In the genomic region with DNA sequence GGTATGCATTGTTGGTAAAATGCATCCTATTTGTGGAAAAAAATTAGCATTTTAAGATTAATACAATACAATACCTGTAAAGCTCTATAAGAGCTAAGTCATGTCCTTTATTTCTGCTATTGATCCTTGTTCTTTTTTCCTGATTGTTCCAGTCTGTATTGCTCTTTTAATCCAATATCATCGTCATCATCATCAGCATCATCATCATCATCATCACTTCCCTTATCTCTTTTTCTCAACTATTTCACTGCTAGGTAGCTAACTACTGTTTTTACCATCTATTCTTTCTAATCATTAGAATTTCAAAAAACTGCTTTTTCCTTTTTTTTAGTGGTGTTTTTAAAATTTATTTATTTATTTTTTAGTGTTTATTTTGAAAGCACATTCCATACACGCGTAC, we compare ENCODE assay signal across 17 cellular contexts.
DNase-seq lines count a peak whose midpoint lies in the region; ATAC-seq, FAIRE-seq and TF ChIP-seq lines count a peak whose summit lies in the region.
"Had no signal": no experiment of that assay in that cellular context is flagged by ENCODE, and none has a peak within 500 bp of the region (broad histone marks: within the 10 kb centered on the region; RNA-seq: fewer than 3 reads in every experiment).

No MANE protein-coding gene starts in this region.

- H3K4me3 ChIP-seq in HEK293 (ENCODE audit: low read depth, low read length) (no peak overlapping the region), mesenchymal stem cell (ENCODE audit: insufficient read depth in 1 of 2, low read depth in 1 of 2, low read length in 2 of 2) (no peak overlapping the region)
- no peak overlapping the region for H3K4me3 ChIP-seq in CD8-positive, alpha-beta T cell (ENCODE audit: low read depth, low read length)
- H3K4me3 ChIP-seq: GM12878, HAP-1 had no signal

- peak; percentile 32 for FAIRE-seq in A204.1 (lab: Jason Lieb, UNC)
- FAIRE-seq: G401.6, GM12878, H54 had no signal

- H3K14ac ChIP-seq in mesenchymal stem cell (ENCODE audit: low read length in 2 of 2), result no peak overlapping the region

- TF ChIP-seq CTCF in HEK293 (tag by site-specific recombination; IDR thresholded peaks at IDR 0.05) (no peak), nephron progenitor cell (IDR thresholded peaks at IDR 0.05) (no peak)
- no peak for TF ChIP-seq CTCF in CD8-positive, alpha-beta T cell (IDR thresholded peaks at IDR 0.05)

- CTCF ChIA-PET in HEK293 (lab: Yijun Ruan, JAX), result interaction anchor here (0.6 to 17.6 kb wide), 7 partner anchors 8 to 456 kb away, joined by 3 to 264 read pairs (median 4); partner anchors contain the start of gene DNMBP
- CTCF ChIA-PET in CD8-positive, alpha-beta T cell (lab: Charles Lee), result interaction anchor here (1.2 to 2.4 kb wide), 3 partner anchors 8 to 192 kb away, joined by 8 to 10 read pairs (median 9); partner anchors contain the start of gene DNMBP
- CTCF ChIA-PET in activated CD4-positive, alpha-beta memory T cell treated with anti-CD3 and anti-CD28 coated beads, Interleukin-2, amount 10 ng/mL, durations not matched to agents 7 days and 5 days (lab: Charles Lee), result interaction anchor here (0.6 to 12.7 kb wide), 4 partner anchors 9 to 192 kb away, joined by 3 to 163 read pairs (median 4); no protein-coding TSS in a partner anchor

- no peak overlapping the region for H2BK120ac ChIP-seq in mesenchymal stem cell (ENCODE audit: low read depth, low read length)

- no peak overlapping the region for H2BK5ac ChIP-seq in mesenchymal stem cell (ENCODE audit: low read depth, low read length, poor library complexity, severe bottlenecking)

- H3K9me3 ChIP-seq in HEK293 (ENCODE audit: control insufficient read depth, insufficient read depth, low read depth, low read length) (no peaks in the 10 kb centered on the region), mesenchymal stem cell (ENCODE audit: control insufficient read depth, low read length) (no peaks in the 10 kb centered on the region)
- H3K9me3 ChIP-seq in CD8-positive, alpha-beta T cell (ENCODE audit: low read length), result no peaks in the 10 kb centered on the region
- H3K9me3 ChIP-seq: Caco-2, HAP-1 had no signal

- no peaks in the 10 kb centered on the region for H3K36me3 ChIP-seq in HEK293 (ENCODE audit: control insufficient read depth in 2 of 2, insufficient read depth in 1 of 2, low read length in 2 of 2)
- H3K36me3 ChIP-seq in mesenchymal stem cell (ENCODE audit: control insufficient read depth in 1 of 2, insufficient read depth in 2 of 2, low read depth in 1 of 2, low read length in 2 of 2), result peaks cover 0 to 32% of the 10 kb centered on the region in 2 experiments
- no peaks in the 10 kb centered on the region for H3K36me3 ChIP-seq in CD8-positive, alpha-beta T cell (ENCODE audit: insufficient read depth, low read length)
- H3K36me3 ChIP-seq: HAP-1 had no signal

- peaks cover under 1% of the 10 kb centered on the region for H3K27me3 Mint-ChIP-seq in CD8-positive, alpha-beta T cell (ENCODE audit: low read depth)
- peaks cover 4% of the 10 kb centered on the region for H3K27me3 Mint-ChIP-seq in nephron progenitor cell (ENCODE audit: low read depth, poor library complexity)
- H3K27me3 Mint-ChIP-seq in activated CD4-positive, alpha-beta memory T cell treated with anti-CD3 and anti-CD28 coated beads, Interleukin-2, amount 10 ng/mL, durations not matched to agents 7 days and 5 days, result peaks cover 6% of the 10 kb centered on the region

- H3K4me1 Mint-ChIP-seq in CD8-positive, alpha-beta T cell (ENCODE audit: low read depth), result no peaks in the 10 kb centered on the region
- peaks cover 8% of the 10 kb centered on the region for H3K4me1 Mint-ChIP-seq in nephron progenitor cell
- H3K4me1 Mint-ChIP-seq in activated CD4-positive, alpha-beta memory T cell treated with anti-CD3 and anti-CD28 coated beads, Interleukin-2, amount 10 ng/mL, durations not matched to agents 7 days and 5 days, result no peaks in the 10 kb centered on the region

- H4K91ac ChIP-seq in mesenchymal stem cell (ENCODE audit: low read length), result no peak overlapping the region

- no peak overlapping the region for H2AK5ac ChIP-seq in mesenchymal stem cell (ENCODE audit: low read length, severe bottlenecking)

- H2BK12ac ChIP-seq in mesenchymal stem cell (ENCODE audit: low read length in 2 of 2), result no peak overlapping the region

- H3K23ac ChIP-seq in mesenchymal stem cell (ENCODE audit: low read length in 2 of 2), result no peak overlapping the region

- no peak for ATAC-seq in CD8-positive, alpha-beta T cell
- ATAC-seq: GM12878 had no signal

- H3K27ac ChIP-seq in HEK293 (ENCODE audit: extremely low read depth, low read depth, low read length), result no peak overlapping the region
- no peak overlapping the region for H3K27ac ChIP-seq in mesenchymal stem cell (ENCODE audit: low read length, poor library complexity, severe bottlenecking)
- no peak overlapping the region for H3K27ac ChIP-seq in CD8-positive, alpha-beta T cell (ENCODE audit: low read depth, low read length)

- no peak overlapping the region for H3K4me3 Mint-ChIP-seq in CD8-positive, alpha-beta T cell
- no peak overlapping the region for H3K4me3 Mint-ChIP-seq in nephron progenitor cell
- H3K4me3 Mint-ChIP-seq in activated CD4-positive, alpha-beta memory T cell treated with anti-CD3 and anti-CD28 coated beads, Interleukin-2, amount 10 ng/mL, durations not matched to agents 7 days and 5 days, result no peak overlapping the region
- H3K4me3 Mint-ChIP-seq: CD4-positive, alpha-beta memory T cell had no signal

- no peak overlapping the region for H2BK15ac ChIP-seq in mesenchymal stem cell (ENCODE audit: low read depth, poor library complexity, severe bottlenecking)

- no peak overlapping the region for H3K4ac ChIP-seq in mesenchymal stem cell (ENCODE audit: low read depth in 1 of 2, low read length in 2 of 2)

- WGBS in mesenchymal stem cell, result 89% methylated on average over 3 of the region's 3 CpGs

- no peak overlapping the region for H3K4me2 ChIP-seq in mesenchymal stem cell (ENCODE audit: low read length, poor library complexity, severe bottlenecking)

- DNase-seq in mesenchymal stem cell (no peak), nephron progenitor cell (no peak)
- DNase-seq in CD8-positive, alpha-beta T cell, result no peak
- DNase-seq in activated CD4-positive, alpha-beta memory T cell treated with anti-CD3 and anti-CD28 coated beads, Interleukin-2, amount 10 ng/mL, durations not matched to agents 7 days and 5 days, result no peak
- DNase-seq: 8988T; C1 segment of cervical spinal cord; Caco-2; CD4-positive, alpha-beta memory T cell; DMS153; DND-41; GOT3 had no signal

- peaks cover 11% of the 10 kb centered on the region for H3K36me3 Mint-ChIP-seq in CD8-positive, alpha-beta T cell
- H3K36me3 Mint-ChIP-seq in nephron progenitor cell (ENCODE audit: low read depth), result no peaks in the 10 kb centered on the region
- H3K36me3 Mint-ChIP-seq in activated CD4-positive, alpha-beta memory T cell treated with anti-CD3 and anti-CD28 coated beads, Interleukin-2, amount 10 ng/mL, durations not matched to agents 7 days and 5 days (ENCODE audit: low read depth), result no peaks in the 10 kb centered on the region

- POLR2A ChIA-PET in HEK293 (lab: Yijun Ruan, JAX), result interaction anchor here (0.6 kb wide), 1 partner anchor 43 kb away, joined by 4 read pairs; no protein-coding TSS in a partner anchor
- POLR2A ChIA-PET in CD8-positive, alpha-beta T cell (lab: Charles Lee), result no interaction called here
- POLR2A ChIA-PET in activated CD4-positive, alpha-beta memory T cell treated with anti-CD3 and anti-CD28 coated beads, Interleukin-2, amount 10 ng/mL, durations not matched to agents 7 days and 5 days (lab: Charles Lee), result no interaction called here

- no peaks in the 10 kb centered on the region for H3K27me3 ChIP-seq in mesenchymal stem cell (ENCODE audit: control insufficient read depth in 1 of 2, insufficient read depth in 1 of 2, low read length in 2 of 2)
- no peaks in the 10 kb centered on the region for H3K27me3 ChIP-seq in CD8-positive, alpha-beta T cell (ENCODE audit: insufficient read depth, low read length)

- H3K18ac ChIP-seq in mesenchymal stem cell (ENCODE audit: low read depth in 1 of 2, low read length in 2 of 2), result no peak overlapping the region

- no peaks in the 10 kb centered on the region for H3K79me1 ChIP-seq in mesenchymal stem cell (replicated peaks; ENCODE audit: low read length, poor library complexity, severe bottlenecking)

- intact Hi-C loops in CD8-positive, alpha-beta T cell (cut with DNase I, micrococcal nuclease), result no loop called here

- no peak overlapping the region for H3K27ac Mint-ChIP-seq in CD8-positive, alpha-beta T cell
- H3K27ac Mint-ChIP-seq in nephron progenitor cell, result no peak overlapping the region
- no peak overlapping the region for H3K27ac Mint-ChIP-seq in activated CD4-positive, alpha-beta memory T cell treated with anti-CD3 and anti-CD28 coated beads, Interleukin-2, amount 10 ng/mL, durations not matched to agents 7 days and 5 days
- H3K27ac Mint-ChIP-seq: CD4-positive, alpha-beta memory T cell had no signal

- no peaks in the 10 kb centered on the region for H3K9me3 Mint-ChIP-seq in CD8-positive, alpha-beta T cell
- H3K9me3 Mint-ChIP-seq in nephron progenitor cell, result no peaks in the 10 kb centered on the region
- no peaks in the 10 kb centered on the region for H3K9me3 Mint-ChIP-seq in activated CD4-positive, alpha-beta memory T cell treated with anti-CD3 and anti-CD28 coated beads, Interleukin-2, amount 10 ng/mL, durations not matched to agents 7 days and 5 days

- H3K9ac ChIP-seq in mesenchymal stem cell (ENCODE audit: low read length), result peak overlapping the region; percentile 55

- H4K8ac ChIP-seq in mesenchymal stem cell (ENCODE audit: low read length), result no peak overlapping the region

- H2AFZ ChIP-seq in mesenchymal stem cell (ENCODE audit: low read depth, low read length), result no peak overlapping the region

- H3K4me1 ChIP-seq in HEK293 (ENCODE audit: control insufficient read depth, insufficient read depth, low read length), result no peaks in the 10 kb centered on the region
- H3K4me1 ChIP-seq in mesenchymal stem cell (ENCODE audit: control insufficient read depth, insufficient read depth, low read depth, low read length), result no peaks in the 10 kb centered on the region
- no peaks in the 10 kb centered on the region for H3K4me1 ChIP-seq in CD8-positive, alpha-beta T cell (ENCODE audit: insufficient read depth, low read length)

TF ChIP-seq in HEK293, 187 proteins besides CTCF, POLR2A, EP300 and RAD21:
- peak; percentile 83 for TF ChIP-seq ZNF513 (tag by site-specific recombination; IDR thresholded peaks at IDR 0.05)
- TF ChIP-seq ZNF175 (tag by site-specific recombination; IDR thresholded peaks at IDR 0.05), result no peak
